11 cellular contexts compared by ENCODE assay signal in genomic region chr17:55433629-55434422, GRCh38. TPM values are rescaled to one million over a fixed set of nuclear protein-coding genes. Genes with fewer than 3 reads are reported as not detected.
DNase-seq lines count a peak whose midpoint lies in the region; ATAC-seq and TF ChIP-seq lines count a peak whose summit lies in the region.
"Had no signal": no experiment of that assay in that cellular context is flagged by ENCODE, and none has a peak within 500 bp of the region (broad histone marks: within the 10 kb centered on the region; RNA-seq: fewer than 3 reads in every experiment).

No MANE protein-coding gene starts in this region.

- TF ChIP-seq RAD21 in SK-N-SH (IDR thresholded peaks at IDR 0.05; ENCODE audit: low read length) = no peak

- no peaks in the 10 kb centered on the region for H3K9me3 ChIP-seq in SK-N-SH
- no peaks in the 10 kb centered on the region for H3K9me3 ChIP-seq in upper lobe of right lung
- H3K9me3 ChIP-seq: BLaER1 treated with 17β-estradiol and CSF1 and Interleukin-3, amounts not matched to agents 10 nM and 100 nM had no signal

- H3K9me2 ChIP-seq in SK-N-SH = no peaks in the 10 kb centered on the region

- TF ChIP-seq EP300 in SK-N-SH (IDR thresholded peaks at IDR 0.05; ENCODE audit: borderline replicate concordance in 1 of 2, low read depth in 1 of 2, low read length in 1 of 2) = no peak

- H3K4me1 ChIP-seq in SK-N-SH (ENCODE audit: control insufficient read depth in 1 of 2, insufficient read depth in 2 of 2, low read depth in 1 of 2, low read length in 1 of 2) (peaks cover 0 to 30% of the 10 kb centered on the region in 2 experiments; a peak in 2 of 4 replicates), upper lobe of right lung (peaks cover 24% of the 10 kb centered on the region)

- H3K4me3 ChIP-seq in SK-N-SH (ENCODE audit: low read depth in 2 of 2, low read length in 1 of 2) = no peak overlapping the region
- H3K4me3 ChIP-seq in upper lobe of right lung = no peak overlapping the region
- H3K4me3 ChIP-seq: BLaER1 treated with 17β-estradiol and CSF1 and Interleukin-3, amounts not matched to agents 10 nM and 100 nM had no signal

- H3K36me3 ChIP-seq in SK-N-SH (replicated peaks in 1 of 2; ENCODE audit: control insufficient read depth in 1 of 2, insufficient read depth in 2 of 2, low read length in 1 of 2) (no peaks in the 10 kb centered on the region), upper lobe of right lung (no peaks in the 10 kb centered on the region)
- H3K36me3 ChIP-seq: BLaER1 treated with 17β-estradiol and CSF1 and Interleukin-3, amounts not matched to agents 10 nM and 100 nM had no signal

- H3K4me2 ChIP-seq in SK-N-SH = no peak overlapping the region
- H3K4me2 ChIP-seq: KMS-11 had no signal

- H4K20me1 ChIP-seq in SK-N-SH (ENCODE audit: insufficient read depth) = no peaks in the 10 kb centered on the region
- H4K20me1 ChIP-seq: BLaER1 treated with 17β-estradiol and CSF1 and Interleukin-3, amounts not matched to agents 10 nM and 100 nM had no signal

- no peak for TF ChIP-seq CTCF in SK-N-SH (IDR thresholded peaks at IDR 0.05)
- no peak for TF ChIP-seq CTCF in upper lobe of right lung (IDR thresholded peaks at IDR 0.05)

- H3K79me2 ChIP-seq in SK-N-SH (ENCODE audit: insufficient read depth) = no peaks in the 10 kb centered on the region

- peak; percentile 35 for ATAC-seq in SK-N-SH treated with all-trans-retinoic acid at 6 μM for 48 hours
- ATAC-seq in upper lobe of right lung = peak; percentile 64
- no peak for ATAC-seq in HG02970 (IDR thresholded peaks at IDR 0.05; ENCODE audit: low FRiP score, unreplicated experiment)

- DNase-seq in SK-N-SH (no peak), amniotic epithelial cell (ENCODE audit: low read depth) (peak; percentile 99), kidney glomerular epithelial cell (lab: John Stamatoyannopoulos, UW) (peak; percentile 75), upper lobe of right lung (no peak), Ammon's horn (ENCODE audit: low spot score) (no peak), posterior cingulate gyrus (no peak)
- DNase-seq: activated CD4-positive, CD25-positive, alpha-beta regulatory T cell had no signal

- CTCF ChIA-PET in SK-N-SH (lab: Yijun Ruan, JAX) = interaction anchor here (0.7 to 1.9 kb wide), 3 partner anchors 45 to 85 kb away, joined by 3 to 6 read pairs (median 4); no protein-coding TSS in a partner anchor

- intact Hi-C loops in upper lobe of right lung (cut with DNase I) (no loop called here), posterior cingulate gyrus (cut with DNase I) (no loop called here)

- H2AFZ ChIP-seq in SK-N-SH (ENCODE audit: low read depth) = no peak overlapping the region

- POLR2A ChIA-PET in SK-N-SH (lab: Yijun Ruan, JAX) = no interaction called here

- H3K27ac ChIP-seq in SK-N-SH (ENCODE audit: low read depth in 2 of 2, low read length in 1 of 2) (peak overlapping the region in 1 of 2 experiments; percentile 7; a peak in 1 of 4 replicates), upper lobe of right lung (peak overlapping the region; percentile 51)
- H3K27ac ChIP-seq: BLaER1 treated with 17β-estradiol and CSF1 and Interleukin-3, amounts not matched to agents 10 nM and 100 nM; KMS-11 had no signal

- H3K27me3 ChIP-seq in SK-N-SH (ENCODE audit: insufficient read depth) (no peaks in the 10 kb centered on the region), upper lobe of right lung (no peaks in the 10 kb centered on the region)
- H3K27me3 ChIP-seq: BLaER1 treated with 17β-estradiol and CSF1 and Interleukin-3, amounts not matched to agents 10 nM and 100 nM had no signal

- H3F3A ChIP-seq in SK-N-SH (replicated peaks; ENCODE audit: insufficient read depth) = no peaks in the 10 kb centered on the region

- 75% methylated on average over 7 of the region's 7 CpGs for WGBS in SK-N-SH (ENCODE audit: low lambda C conversion rate)

- no peak overlapping the region for H3K9ac ChIP-seq in SK-N-SH
- H3K9ac ChIP-seq: BLaER1 treated with 17β-estradiol and CSF1 and Interleukin-3, amounts not matched to agents 10 nM and 100 nM; KMS-11 had no signal

TF ChIP-seq in SK-N-SH treated with all-trans-retinoic acid at 6 μM for 48 hours, 23 proteins besides CTCF, POLR2A, EP300 and RAD21:
- TF ChIP-seq ARNTL (CRISPR knock-in tag; IDR thresholded peaks at IDR 0.05; ENCODE audit: borderline replicate concordance, low read depth) = no peak
- TF ChIP-seq, protein P1, sequence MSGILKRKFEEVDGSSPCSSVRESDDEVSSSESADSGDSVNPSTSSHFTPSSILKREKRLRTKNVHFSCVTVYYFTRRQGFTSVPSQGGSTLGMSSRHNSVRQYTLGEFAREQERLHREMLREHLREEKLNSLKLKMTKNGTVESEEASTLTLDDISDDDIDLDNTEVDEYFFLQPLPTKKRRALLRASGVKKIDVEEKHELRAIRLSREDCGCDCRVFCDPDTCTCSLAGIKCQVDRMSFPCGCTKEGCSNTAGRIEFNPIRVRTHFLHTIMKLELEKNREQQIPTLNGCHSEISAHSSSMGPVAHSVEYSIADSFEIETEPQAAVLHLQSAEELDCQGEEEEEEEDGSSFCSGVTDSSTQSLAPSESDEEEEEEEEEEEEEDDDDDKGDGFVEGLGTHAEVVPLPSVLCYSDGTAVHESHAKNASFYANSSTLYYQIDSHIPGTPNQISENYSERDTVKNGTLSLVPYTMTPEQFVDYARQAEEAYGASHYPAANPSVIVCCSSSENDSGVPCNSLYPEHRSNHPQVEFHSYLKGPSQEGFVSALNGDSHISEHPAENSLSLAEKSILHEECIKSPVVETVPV (CRISPR knock-in tag; IDR thresholded peaks at IDR 0.05) = no peak
- no peak for TF ChIP-seq ZFP30 (CRISPR knock-in tag; IDR thresholded peaks at IDR 0.05)
- no peak for TF ChIP-seq TCF4 (CRISPR knock-in tag; IDR thresholded peaks at IDR 0.05; ENCODE audit: borderline replicate concordance)

TF ChIP-seq in SK-N-SH, 30 proteins besides CTCF, POLR2A, EP300 and RAD21:
- TF ChIP-seq, protein P2, sequence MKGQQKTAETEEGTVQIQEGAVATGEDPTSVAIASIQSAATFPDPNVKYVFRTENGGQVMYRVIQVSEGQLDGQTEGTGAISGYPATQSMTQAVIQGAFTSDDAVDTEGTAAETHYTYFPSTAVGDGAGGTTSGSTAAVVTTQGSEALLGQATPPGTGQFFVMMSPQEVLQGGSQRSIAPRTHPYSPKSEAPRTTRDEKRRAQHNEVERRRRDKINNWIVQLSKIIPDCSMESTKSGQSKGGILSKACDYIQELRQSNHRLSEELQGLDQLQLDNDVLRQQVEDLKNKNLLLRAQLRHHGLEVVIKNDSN (IDR thresholded peaks at IDR 0.05; ENCODE audit: borderline replicate concordance, low read depth) = no peak
- no peak for TF ChIP-seq YY1 (IDR thresholded peaks at IDR 0.05; ENCODE audit: low read depth)
- TF ChIP-seq TAF1 (IDR thresholded peaks at IDR 0.05; ENCODE audit: borderline replicate concordance, low read depth, low read length) = no peak
- TF ChIP-seq EZH2phosphoT487 (IDR thresholded peaks at IDR 0.05; ENCODE audit: borderline replicate concordance, low read depth) = no peak

RNA-seq across cellular contexts. Expression of gene MMD, which starts 12.2 kb away (rescaled TPM):
- 10.9 and 11.7 TPM in 2 replicates for polyA plus RNA-seq in SK-N-SH (2012; rRNA removed)
- 17.6 and 17.7 TPM in 2 replicates for polyA plus RNA-seq in SK-N-SH (2012; cell fraction: cytosol; rRNA removed)
- polyA plus RNA-seq in SK-N-SH (2012; cell fraction: nucleus; rRNA removed) = 2.7 and 5.0 TPM in 2 replicates
- 16.0 TPM for total RNA-seq in upper lobe of right lung

Comparison
In these comparisons a context has a peak if more than half of its experiments do, and no peak if none do; other contexts are left out.
1. DNase-seq: peak in amniotic epithelial cell (single experiment) and kidney glomerular epithelial cell (single experiment); none in SK-N-SH (single experiment), upper lobe of right lung (single experiment), Ammon's horn (single experiment) and posterior cingulate gyrus (0 of 10).